1 cellular context compared by ENCODE assay signal in the genomic region with DNA sequence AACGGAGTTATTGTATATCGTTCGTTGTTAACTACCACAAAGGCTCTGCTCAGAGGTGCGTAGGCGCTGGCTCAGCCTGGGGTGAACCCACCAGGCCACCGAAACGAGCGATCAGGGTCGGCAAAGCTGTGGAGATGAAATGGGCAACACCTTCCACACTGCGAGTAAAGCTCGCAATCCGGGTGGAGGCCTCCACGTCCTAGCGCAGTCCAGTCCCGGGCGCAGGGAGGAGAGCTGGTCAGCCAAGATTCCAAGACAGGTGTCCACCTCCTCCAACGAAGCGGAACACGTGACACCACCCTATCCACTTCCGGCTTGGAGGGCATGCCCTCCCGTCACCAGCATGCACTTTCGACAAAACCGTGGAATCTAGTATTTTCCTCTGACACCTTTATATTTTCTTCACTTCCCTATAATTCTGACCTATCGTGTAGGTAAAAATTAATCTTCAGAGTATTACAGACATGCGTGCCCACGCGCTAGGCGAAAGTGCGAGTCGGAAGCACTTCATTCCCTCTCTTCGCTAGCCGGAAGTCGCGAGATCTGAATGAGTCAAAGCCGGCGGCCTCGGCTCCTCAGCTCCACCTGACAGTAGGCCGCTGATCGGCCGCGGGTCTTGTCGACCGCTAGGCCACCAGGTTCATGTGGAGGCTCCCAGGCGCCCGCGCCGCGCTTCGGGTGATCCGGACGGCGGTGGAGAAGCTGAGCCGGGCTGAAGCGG.
TF ChIP-seq lines count a peak whose summit lies in the region.

A gene with protein sequence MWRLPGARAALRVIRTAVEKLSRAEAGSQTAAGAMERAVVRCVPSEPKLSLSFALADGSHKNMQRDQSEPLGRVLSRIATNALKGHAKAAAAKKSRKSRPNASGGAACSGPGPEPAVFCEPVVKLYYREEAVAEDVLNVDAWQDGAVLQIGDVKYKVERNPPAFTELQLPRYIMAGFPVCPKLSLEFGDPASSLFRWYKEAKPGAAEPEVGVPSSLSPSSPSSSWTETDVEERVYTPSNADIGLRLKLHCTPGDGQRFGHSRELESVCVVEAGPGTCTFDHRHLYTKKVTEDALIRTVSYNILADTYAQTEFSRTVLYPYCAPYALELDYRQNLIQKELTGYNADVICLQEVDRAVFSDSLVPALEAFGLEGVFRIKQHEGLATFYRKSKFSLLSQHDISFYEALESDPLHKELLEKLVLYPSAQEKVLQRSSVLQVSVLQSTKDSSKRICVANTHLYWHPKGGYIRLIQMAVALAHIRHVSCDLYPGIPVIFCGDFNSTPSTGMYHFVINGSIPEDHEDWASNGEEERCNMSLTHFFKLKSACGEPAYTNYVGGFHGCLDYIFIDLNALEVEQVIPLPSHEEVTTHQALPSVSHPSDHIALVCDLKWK (plus strand): TSS at position 537 of the 721 bp plus-strand sequence. CDS start 106 bp downstream, at position 643.

TF ChIP-seq in K562, 482 proteins besides CTCF, POLR2A, EP300 and RAD21 (continued from another document and continues in another):
- peak; percentile 95 for TF ChIP-seq RBFOX2 (IDR thresholded peaks at IDR 0.05; ENCODE audit: low read depth, low read length)
- no peak for TF ChIP-seq CEBPB (tag; IDR thresholded peaks at IDR 0.05)
- TF ChIP-seq ARID2 (IDR thresholded peaks at IDR 0.05): no peak
- TF ChIP-seq ERF (CRISPR knock-in tag; IDR thresholded peaks at IDR 0.05): peak; percentile 74; the same call in 1 of the 2 replicates
- no peak for TF ChIP-seq ZNF282 (CRISPR knock-in tag; IDR thresholded peaks at IDR 0.05)
- no peak for TF ChIP-seq ZNF764 (CRISPR knock-in tag; IDR thresholded peaks at IDR 0.05; ENCODE audit: low read depth)
- TF ChIP-seq, protein P1, sequence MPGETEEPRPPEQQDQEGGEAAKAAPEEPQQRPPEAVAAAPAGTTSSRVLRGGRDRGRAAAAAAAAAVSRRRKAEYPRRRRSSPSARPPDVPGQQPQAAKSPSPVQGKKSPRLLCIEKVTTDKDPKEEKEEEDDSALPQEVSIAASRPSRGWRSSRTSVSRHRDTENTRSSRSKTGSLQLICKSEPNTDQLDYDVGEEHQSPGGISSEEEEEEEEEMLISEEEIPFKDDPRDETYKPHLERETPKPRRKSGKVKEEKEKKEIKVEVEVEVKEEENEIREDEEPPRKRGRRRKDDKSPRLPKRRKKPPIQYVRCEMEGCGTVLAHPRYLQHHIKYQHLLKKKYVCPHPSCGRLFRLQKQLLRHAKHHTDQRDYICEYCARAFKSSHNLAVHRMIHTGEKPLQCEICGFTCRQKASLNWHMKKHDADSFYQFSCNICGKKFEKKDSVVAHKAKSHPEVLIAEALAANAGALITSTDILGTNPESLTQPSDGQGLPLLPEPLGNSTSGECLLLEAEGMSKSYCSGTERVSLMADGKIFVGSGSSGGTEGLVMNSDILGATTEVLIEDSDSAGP (CRISPR knock-in tag; IDR thresholded peaks at IDR 0.05): no peak
- TF ChIP-seq, protein P2, sequence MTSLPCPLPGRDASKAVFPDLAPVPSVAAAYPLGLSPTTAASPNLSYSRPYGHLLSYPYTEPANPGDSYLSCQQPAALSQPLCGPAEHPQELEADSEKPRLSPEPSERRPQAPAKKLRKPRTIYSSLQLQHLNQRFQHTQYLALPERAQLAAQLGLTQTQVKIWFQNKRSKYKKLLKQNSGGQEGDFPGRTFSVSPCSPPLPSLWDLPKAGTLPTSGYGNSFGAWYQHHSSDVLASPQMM (CRISPR knock-in tag; IDR thresholded peaks at IDR 0.05): no peak
- peak in 1 of 2 experiments; percentile 70; a peak in 2 of 4 replicates for TF ChIP-seq HDAC1 (IDR thresholded peaks at IDR 0.05)
- TF ChIP-seq SUPT5H (IDR thresholded peaks at IDR 0.05): peak; percentile 90
- no peak for TF ChIP-seq STAT5B (CRISPR knock-in tag; IDR thresholded peaks at IDR 0.05)
- TF ChIP-seq TCF7L2 (IDR thresholded peaks at IDR 0.05; ENCODE audit: low read depth, low read length): no peak
- TF ChIP-seq PCBP2 (IDR thresholded peaks at IDR 0.05; ENCODE audit: low read depth, low read length, poor library complexity, severe bottlenecking): no peak
- TF ChIP-seq ZNF12 (CRISPR knock-in tag; IDR thresholded peaks at IDR 0.05): no peak; the same call in 1 of the 2 replicates
- TF ChIP-seq ZFP36 (IDR thresholded peaks at IDR 0.05; ENCODE audit: low read depth, low read length, partially characterized antibody): no peak
- no peak for TF ChIP-seq ZNF316 (IDR thresholded peaks at IDR 0.05)
- no peak for TF ChIP-seq FOXJ2 (tag; IDR thresholded peaks at IDR 0.05)
- TF ChIP-seq, protein P3, sequence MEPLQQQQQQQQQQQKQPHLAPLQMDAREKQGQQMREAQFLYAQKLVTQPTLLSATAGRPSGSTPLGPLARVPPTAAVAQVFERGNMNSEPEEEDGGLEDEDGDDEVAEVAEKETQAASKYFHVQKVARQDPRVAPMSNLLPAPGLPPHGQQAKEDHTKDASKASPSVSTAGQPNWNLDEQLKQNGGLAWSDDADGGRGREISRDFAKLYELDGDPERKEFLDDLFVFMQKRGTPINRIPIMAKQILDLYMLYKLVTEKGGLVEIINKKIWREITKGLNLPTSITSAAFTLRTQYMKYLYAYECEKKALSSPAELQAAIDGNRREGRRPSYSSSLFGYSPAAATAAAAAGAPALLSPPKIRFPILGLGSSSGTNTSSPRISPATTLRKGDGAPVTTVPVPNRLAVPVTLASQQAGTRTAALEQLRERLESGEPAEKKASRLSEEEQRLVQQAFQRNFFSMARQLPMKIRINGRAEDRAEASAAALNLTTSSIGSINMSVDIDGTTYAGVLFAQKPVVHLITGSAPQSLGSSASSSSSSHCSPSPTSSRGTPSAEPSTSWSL (CRISPR knock-in tag; IDR thresholded peaks at IDR 0.05; ENCODE audit: borderline replicate concordance): no peak
- peak; percentile 90 for TF ChIP-seq RBBP5 (IDR thresholded peaks at IDR 0.05; ENCODE audit: borderline replicate concordance, insufficient read depth, low read length, poor library complexity, severe bottlenecking)
- TF ChIP-seq CCNT2 (IDR thresholded peaks at IDR 0.05; ENCODE audit: borderline replicate concordance, extremely low read depth, insufficient read length, low read depth, low read length): no peak
- TF ChIP-seq PML (IDR thresholded peaks at IDR 0.05; ENCODE audit: low read length): peak; percentile 67
- peak; percentile 99 for TF ChIP-seq ELF1 (tag; IDR thresholded peaks at IDR 0.05)
- peak; percentile 79 for TF ChIP-seq ATF7 (IDR thresholded peaks at IDR 0.05)
- TF ChIP-seq ETV6 (IDR thresholded peaks at IDR 0.05; ENCODE audit: borderline replicate concordance in 1 of 2, low read depth in 2 of 2, low read length in 1 of 2): no peak
- no peak; the same call in 1 of the 2 replicates for TF ChIP-seq ETV6 (CRISPR knock-in tag; IDR thresholded peaks at IDR 0.05; ENCODE audit: borderline replicate concordance)
- no peak for TF ChIP-seq ZNF121 (CRISPR knock-in tag; conservative IDR thresholded peaks at IDR 0.05)
- TF ChIP-seq, protein P4, sequence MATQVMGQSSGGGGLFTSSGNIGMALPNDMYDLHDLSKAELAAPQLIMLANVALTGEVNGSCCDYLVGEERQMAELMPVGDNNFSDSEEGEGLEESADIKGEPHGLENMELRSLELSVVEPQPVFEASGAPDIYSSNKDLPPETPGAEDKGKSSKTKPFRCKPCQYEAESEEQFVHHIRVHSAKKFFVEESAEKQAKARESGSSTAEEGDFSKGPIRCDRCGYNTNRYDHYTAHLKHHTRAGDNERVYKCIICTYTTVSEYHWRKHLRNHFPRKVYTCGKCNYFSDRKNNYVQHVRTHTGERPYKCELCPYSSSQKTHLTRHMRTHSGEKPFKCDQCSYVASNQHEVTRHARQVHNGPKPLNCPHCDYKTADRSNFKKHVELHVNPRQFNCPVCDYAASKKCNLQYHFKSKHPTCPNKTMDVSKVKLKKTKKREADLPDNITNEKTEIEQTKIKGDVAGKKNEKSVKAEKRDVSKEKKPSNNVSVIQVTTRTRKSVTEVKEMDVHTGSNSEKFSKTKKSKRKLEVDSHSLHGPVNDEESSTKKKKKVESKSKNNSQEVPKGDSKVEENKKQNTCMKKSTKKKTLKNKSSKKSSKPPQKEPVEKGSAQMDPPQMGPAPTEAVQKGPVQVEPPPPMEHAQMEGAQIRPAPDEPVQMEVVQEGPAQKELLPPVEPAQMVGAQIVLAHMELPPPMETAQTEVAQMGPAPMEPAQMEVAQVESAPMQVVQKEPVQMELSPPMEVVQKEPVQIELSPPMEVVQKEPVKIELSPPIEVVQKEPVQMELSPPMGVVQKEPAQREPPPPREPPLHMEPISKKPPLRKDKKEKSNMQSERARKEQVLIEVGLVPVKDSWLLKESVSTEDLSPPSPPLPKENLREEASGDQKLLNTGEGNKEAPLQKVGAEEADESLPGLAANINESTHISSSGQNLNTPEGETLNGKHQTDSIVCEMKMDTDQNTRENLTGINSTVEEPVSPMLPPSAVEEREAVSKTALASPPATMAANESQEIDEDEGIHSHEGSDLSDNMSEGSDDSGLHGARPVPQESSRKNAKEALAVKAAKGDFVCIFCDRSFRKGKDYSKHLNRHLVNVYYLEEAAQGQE (CRISPR knock-in tag; IDR thresholded peaks at IDR 0.05; ENCODE audit: low read depth): no peak
- TF ChIP-seq IRF2 (CRISPR knock-in tag; IDR thresholded peaks at IDR 0.05): no peak
- TF ChIP-seq ZNF197 (CRISPR knock-in tag; IDR thresholded peaks at IDR 0.05; ENCODE audit: low read depth): no peak
- TF ChIP-seq, protein P5, sequence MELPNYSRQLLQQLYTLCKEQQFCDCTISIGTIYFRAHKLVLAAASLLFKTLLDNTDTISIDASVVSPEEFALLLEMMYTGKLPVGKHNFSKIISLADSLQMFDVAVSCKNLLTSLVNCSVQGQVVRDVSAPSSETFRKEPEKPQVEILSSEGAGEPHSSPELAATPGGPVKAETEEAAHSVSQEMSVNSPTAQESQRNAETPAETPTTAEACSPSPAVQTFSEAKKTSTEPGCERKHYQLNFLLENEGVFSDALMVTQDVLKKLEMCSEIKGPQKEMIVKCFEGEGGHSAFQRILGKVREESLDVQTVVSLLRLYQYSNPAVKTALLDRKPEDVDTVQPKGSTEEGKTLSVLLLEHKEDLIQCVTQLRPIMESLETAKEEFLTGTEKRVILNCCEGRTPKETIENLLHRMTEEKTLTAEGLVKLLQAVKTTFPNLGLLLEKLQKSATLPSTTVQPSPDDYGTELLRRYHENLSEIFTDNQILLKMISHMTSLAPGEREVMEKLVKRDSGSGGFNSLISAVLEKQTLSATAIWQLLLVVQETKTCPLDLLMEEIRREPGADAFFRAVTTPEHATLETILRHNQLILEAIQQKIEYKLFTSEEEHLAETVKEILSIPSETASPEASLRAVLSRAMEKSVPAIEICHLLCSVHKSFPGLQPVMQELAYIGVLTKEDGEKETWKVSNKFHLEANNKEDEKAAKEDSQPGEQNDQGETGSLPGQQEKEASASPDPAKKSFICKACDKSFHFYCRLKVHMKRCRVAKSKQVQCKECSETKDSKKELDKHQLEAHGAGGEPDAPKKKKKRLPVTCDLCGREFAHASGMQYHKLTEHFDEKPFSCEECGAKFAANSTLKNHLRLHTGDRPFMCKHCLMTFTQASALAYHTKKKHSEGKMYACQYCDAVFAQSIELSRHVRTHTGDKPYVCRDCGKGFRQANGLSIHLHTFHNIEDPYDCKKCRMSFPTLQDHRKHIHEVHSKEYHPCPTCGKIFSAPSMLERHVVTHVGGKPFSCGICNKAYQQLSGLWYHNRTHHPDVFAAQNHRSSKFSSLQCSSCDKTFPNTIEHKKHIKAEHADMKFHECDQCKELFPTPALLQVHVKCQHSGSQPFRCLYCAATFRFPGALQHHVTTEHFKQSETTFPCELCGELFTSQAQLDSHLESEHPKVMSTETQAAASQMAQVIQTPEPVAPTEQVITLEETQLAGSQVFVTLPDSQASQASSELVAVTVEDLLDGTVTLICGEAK (IDR thresholded peaks at IDR 0.05): peak; percentile 95
- TF ChIP-seq, protein P5 (CRISPR knock-in tag; IDR thresholded peaks at IDR 0.05): peak; percentile 51; the same call in 1 of the 2 replicates
- no peak for TF ChIP-seq HOXB6 (CRISPR knock-in tag; IDR thresholded peaks at IDR 0.05; ENCODE audit: borderline replicate concordance)
- peak; percentile 97 for TF ChIP-seq ETV5 (CRISPR knock-in tag; IDR thresholded peaks at IDR 0.05; ENCODE audit: low read depth)
- no peak for TF ChIP-seq SMARCA4 (IDR thresholded peaks at IDR 0.05)
- peak; percentile 75 for TF ChIP-seq ASH1L (IDR thresholded peaks at IDR 0.05; ENCODE audit: borderline replicate concordance, low read depth, partially characterized antibody)
- TF ChIP-seq POU5F1 (IDR thresholded peaks at IDR 0.05; ENCODE audit: borderline replicate concordance, low read depth, low read length, partially characterized antibody): no peak
- TF ChIP-seq ZNF408 (CRISPR knock-in tag; IDR thresholded peaks at IDR 0.05; ENCODE audit: low read depth): no peak
- TF ChIP-seq ADNP (tag; IDR thresholded peaks at IDR 0.05): 0 out of 2 replicates have a peak, but pooled peaks have one; percentile 45
- TF ChIP-seq STAG1 (CRISPR knock-in tag; IDR thresholded peaks at IDR 0.05; ENCODE audit: borderline replicate concordance): no peak
